ENCODE assay signal across 8 cellular contexts in genomic region chr2:173997269-173997668, GRCh38. TPM values are rescaled to one million over a fixed set of nuclear protein-coding genes. Genes with fewer than 3 reads are reported as not detected.
DNase-seq lines count a peak whose midpoint lies in the region; ATAC-seq, FAIRE-seq and TF ChIP-seq lines count a peak whose summit lies in the region.

No MANE protein-coding gene starts in this region.

- no peaks in the 10 kb centered on the region for H3K36me3 ChIP-seq in pancreas

- intact Hi-C loops in pancreas (cut with DNase I), result no loop called here

- no peak overlapping the region for H3K4me3 Mint-ChIP-seq in stimulated activated naive CD8-positive, alpha-beta T cell treated with anti-CD3 and anti-CD28 coated beads, Interleukin-15, amount 100 ng/mL, for 72 hours

- DNase-seq in stimulated activated naive CD8-positive, alpha-beta T cell treated with anti-CD3 and anti-CD28 coated beads, Interleukin-15, Interleukin-2, amounts not matched to agents 100 U/mL and 50 U/mL, for 24 hours, result no peak
- no peak for DNase-seq in stimulated activated naive CD8-positive, alpha-beta T cell treated with anti-CD3 and anti-CD28 coated beads, Interleukin-15, amount 100 ng/mL, for 72 hours
- DNase-seq in choroid plexus epithelial cell (ENCODE audit: low read depth) (peak; percentile 59), pancreas (peak in 1 of 6 donors; percentile 73), RCC 7860 (ENCODE audit: low spot score) (no peak)
- DNase-seq in activated CD4-positive, alpha-beta T cell treated with anti-CD3 and anti-CD28 coated beads for 4 hours, result no peak

- H3K4me3 ChIP-seq in choroid plexus epithelial cell (ENCODE audit: low read depth, low read length) (no peak overlapping the region), pancreas (no peak overlapping the region)

- H3K27ac ChIP-seq in pancreas, result peak overlapping the region in 1 of 4 donors; percentile 37

- H3K4me1 Mint-ChIP-seq in stimulated activated naive CD8-positive, alpha-beta T cell treated with anti-CD3 and anti-CD28 coated beads, Interleukin-15, amount 100 ng/mL, for 72 hours, result no peaks in the 10 kb centered on the region

- WGBS in pancreas, 2 donors, result 61 to 63% methylated on average over 7 of the region's 7 CpGs

- no peak overlapping the region for H3K27ac Mint-ChIP-seq in stimulated activated naive CD8-positive, alpha-beta T cell treated with anti-CD3 and anti-CD28 coated beads, Interleukin-15, amount 100 ng/mL, for 72 hours

- H3K27me3 ChIP-seq in pancreas, result no peaks in the 10 kb centered on the region

- H3K27me3 Mint-ChIP-seq in stimulated activated naive CD8-positive, alpha-beta T cell treated with anti-CD3 and anti-CD28 coated beads, Interleukin-15, amount 100 ng/mL, for 72 hours, result peaks cover 5% of the 10 kb centered on the region

- no peak for FAIRE-seq in pancreas (lab: Jason Lieb, UNC)
- FAIRE-seq in RCC 7860 (lab: Jason Lieb, UNC), result no peak

- no peaks in the 10 kb centered on the region for H3K9me3 Mint-ChIP-seq in stimulated activated naive CD8-positive, alpha-beta T cell treated with anti-CD3 and anti-CD28 coated beads, Interleukin-15, amount 100 ng/mL, for 72 hours

- H3K9me3 ChIP-seq in pancreas, result no peaks in the 10 kb centered on the region

- peaks cover 6 to 24% (median 8%) of the 10 kb centered on the region in 3 donors for H3K4me1 ChIP-seq in pancreas

- ATAC-seq in stimulated activated naive CD8-positive, alpha-beta T cell treated with anti-CD3 and anti-CD28 coated beads, Interleukin-15, Interleukin-2, amounts not matched to agents 100 U/mL and 50 U/mL, for 24 hours, result peak; percentile 43
- no peak for ATAC-seq in stimulated activated naive CD8-positive, alpha-beta T cell treated with anti-CD3 and anti-CD28 coated beads, Interleukin-15, amount 100 ng/mL, for 72 hours
- ATAC-seq in HG03378 (IDR thresholded peaks at IDR 0.05; ENCODE audit: unreplicated experiment) (peak; percentile 79), pancreas (peak in 3 of 4 donors; percentile 52 to 84 (median 73)), HG03097 (IDR thresholded peaks at IDR 0.05; ENCODE audit: low FRiP score, unreplicated experiment) (no peak)

- TF ChIP-seq CTCF in choroid plexus epithelial cell (conservative IDR thresholded peaks at IDR 0.05; ENCODE audit: low read depth, low read length) (no peak), pancreas (IDR thresholded peaks at IDR 0.05) (no peak)

RNA-seq across cellular contexts. Expression of gene SP3, which starts 32.1 kb away (rescaled TPM):
- total RNA-seq in pancreas, result 10 to 100 TPM; 21.1 to 48.0 (median 29.0) TPM
- polyA plus RNA-seq in pancreas, result 10 to 100 TPM in 1 of 2 donors, 1 to 10 TPM in 1; 5.6 to 16.6 TPM

Comparison
In these comparisons a context has a peak if more than half of its experiments do, and no peak if none do; other contexts are left out.
1. ATAC-seq: peak in stimulated activated naive CD8-positive, alpha-beta T cell treated with anti-CD3 and anti-CD28 coated beads, Interleukin-15, Interleukin-2, amounts not matched to agents 100 U/mL and 50 U/mL, for 24 hours (single experiment), HG03378 (single experiment) and pancreas (3 of 4); none in stimulated activated naive CD8-positive, alpha-beta T cell treated with anti-CD3 and anti-CD28 coated beads, Interleukin-15, amount 100 ng/mL, for 72 hours (single experiment) and HG03097 (single experiment).